1 cellular context compared by ENCODE assay signal in genomic region chr9:134408389-134408788, GRCh38.
TF ChIP-seq lines count a peak whose summit lies in the region.

No MANE protein-coding gene starts in this region.

TF ChIP-seq in GM12878, 131 proteins besides CTCF, POLR2A, EP300 and RAD21 (continued from another document):
- TF ChIP-seq PBX3 (IDR thresholded peaks at IDR 0.05; ENCODE audit: insufficient replicate concordance, low read depth, low read length) (no peak), TCF3 (IDR thresholded peaks at IDR 0.05; ENCODE audit: borderline replicate concordance, insufficient read depth, low read depth, low read length) (no peak)
